1 cellular context compared by ENCODE assay signal in genomic region chr15:73156431-73157191, GRCh38.
TF ChIP-seq lines count a peak whose summit lies in the region.

No MANE protein-coding gene starts in this region.

TF ChIP-seq in GM23338, 12 proteins besides CTCF, POLR2A, EP300 and RAD21 (continued from another document):
- TF ChIP-seq, protein P1, sequence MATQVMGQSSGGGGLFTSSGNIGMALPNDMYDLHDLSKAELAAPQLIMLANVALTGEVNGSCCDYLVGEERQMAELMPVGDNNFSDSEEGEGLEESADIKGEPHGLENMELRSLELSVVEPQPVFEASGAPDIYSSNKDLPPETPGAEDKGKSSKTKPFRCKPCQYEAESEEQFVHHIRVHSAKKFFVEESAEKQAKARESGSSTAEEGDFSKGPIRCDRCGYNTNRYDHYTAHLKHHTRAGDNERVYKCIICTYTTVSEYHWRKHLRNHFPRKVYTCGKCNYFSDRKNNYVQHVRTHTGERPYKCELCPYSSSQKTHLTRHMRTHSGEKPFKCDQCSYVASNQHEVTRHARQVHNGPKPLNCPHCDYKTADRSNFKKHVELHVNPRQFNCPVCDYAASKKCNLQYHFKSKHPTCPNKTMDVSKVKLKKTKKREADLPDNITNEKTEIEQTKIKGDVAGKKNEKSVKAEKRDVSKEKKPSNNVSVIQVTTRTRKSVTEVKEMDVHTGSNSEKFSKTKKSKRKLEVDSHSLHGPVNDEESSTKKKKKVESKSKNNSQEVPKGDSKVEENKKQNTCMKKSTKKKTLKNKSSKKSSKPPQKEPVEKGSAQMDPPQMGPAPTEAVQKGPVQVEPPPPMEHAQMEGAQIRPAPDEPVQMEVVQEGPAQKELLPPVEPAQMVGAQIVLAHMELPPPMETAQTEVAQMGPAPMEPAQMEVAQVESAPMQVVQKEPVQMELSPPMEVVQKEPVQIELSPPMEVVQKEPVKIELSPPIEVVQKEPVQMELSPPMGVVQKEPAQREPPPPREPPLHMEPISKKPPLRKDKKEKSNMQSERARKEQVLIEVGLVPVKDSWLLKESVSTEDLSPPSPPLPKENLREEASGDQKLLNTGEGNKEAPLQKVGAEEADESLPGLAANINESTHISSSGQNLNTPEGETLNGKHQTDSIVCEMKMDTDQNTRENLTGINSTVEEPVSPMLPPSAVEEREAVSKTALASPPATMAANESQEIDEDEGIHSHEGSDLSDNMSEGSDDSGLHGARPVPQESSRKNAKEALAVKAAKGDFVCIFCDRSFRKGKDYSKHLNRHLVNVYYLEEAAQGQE (IDR thresholded peaks at IDR 0.05; ENCODE audit: unreplicated experiment), result no peak
- no peak for TF ChIP-seq POLR2AphosphoS5 (IDR thresholded peaks at IDR 0.05; ENCODE audit: low read depth)
- TF ChIP-seq CREB1 (CRISPR knock-in tag; IDR thresholded peaks at IDR 0.05; ENCODE audit: low read depth), result no peak
- TF ChIP-seq JUNB (IDR thresholded peaks at IDR 0.05; ENCODE audit: unreplicated experiment), result no peak
- no peak for TF ChIP-seq EZH2 (IDR thresholded peaks at IDR 0.05; ENCODE audit: low read depth, unreplicated experiment)
- no peak for TF ChIP-seq EZH2phosphoT487 (IDR thresholded peaks at IDR 0.05; ENCODE audit: unreplicated experiment)
- TF ChIP-seq, protein P2, sequence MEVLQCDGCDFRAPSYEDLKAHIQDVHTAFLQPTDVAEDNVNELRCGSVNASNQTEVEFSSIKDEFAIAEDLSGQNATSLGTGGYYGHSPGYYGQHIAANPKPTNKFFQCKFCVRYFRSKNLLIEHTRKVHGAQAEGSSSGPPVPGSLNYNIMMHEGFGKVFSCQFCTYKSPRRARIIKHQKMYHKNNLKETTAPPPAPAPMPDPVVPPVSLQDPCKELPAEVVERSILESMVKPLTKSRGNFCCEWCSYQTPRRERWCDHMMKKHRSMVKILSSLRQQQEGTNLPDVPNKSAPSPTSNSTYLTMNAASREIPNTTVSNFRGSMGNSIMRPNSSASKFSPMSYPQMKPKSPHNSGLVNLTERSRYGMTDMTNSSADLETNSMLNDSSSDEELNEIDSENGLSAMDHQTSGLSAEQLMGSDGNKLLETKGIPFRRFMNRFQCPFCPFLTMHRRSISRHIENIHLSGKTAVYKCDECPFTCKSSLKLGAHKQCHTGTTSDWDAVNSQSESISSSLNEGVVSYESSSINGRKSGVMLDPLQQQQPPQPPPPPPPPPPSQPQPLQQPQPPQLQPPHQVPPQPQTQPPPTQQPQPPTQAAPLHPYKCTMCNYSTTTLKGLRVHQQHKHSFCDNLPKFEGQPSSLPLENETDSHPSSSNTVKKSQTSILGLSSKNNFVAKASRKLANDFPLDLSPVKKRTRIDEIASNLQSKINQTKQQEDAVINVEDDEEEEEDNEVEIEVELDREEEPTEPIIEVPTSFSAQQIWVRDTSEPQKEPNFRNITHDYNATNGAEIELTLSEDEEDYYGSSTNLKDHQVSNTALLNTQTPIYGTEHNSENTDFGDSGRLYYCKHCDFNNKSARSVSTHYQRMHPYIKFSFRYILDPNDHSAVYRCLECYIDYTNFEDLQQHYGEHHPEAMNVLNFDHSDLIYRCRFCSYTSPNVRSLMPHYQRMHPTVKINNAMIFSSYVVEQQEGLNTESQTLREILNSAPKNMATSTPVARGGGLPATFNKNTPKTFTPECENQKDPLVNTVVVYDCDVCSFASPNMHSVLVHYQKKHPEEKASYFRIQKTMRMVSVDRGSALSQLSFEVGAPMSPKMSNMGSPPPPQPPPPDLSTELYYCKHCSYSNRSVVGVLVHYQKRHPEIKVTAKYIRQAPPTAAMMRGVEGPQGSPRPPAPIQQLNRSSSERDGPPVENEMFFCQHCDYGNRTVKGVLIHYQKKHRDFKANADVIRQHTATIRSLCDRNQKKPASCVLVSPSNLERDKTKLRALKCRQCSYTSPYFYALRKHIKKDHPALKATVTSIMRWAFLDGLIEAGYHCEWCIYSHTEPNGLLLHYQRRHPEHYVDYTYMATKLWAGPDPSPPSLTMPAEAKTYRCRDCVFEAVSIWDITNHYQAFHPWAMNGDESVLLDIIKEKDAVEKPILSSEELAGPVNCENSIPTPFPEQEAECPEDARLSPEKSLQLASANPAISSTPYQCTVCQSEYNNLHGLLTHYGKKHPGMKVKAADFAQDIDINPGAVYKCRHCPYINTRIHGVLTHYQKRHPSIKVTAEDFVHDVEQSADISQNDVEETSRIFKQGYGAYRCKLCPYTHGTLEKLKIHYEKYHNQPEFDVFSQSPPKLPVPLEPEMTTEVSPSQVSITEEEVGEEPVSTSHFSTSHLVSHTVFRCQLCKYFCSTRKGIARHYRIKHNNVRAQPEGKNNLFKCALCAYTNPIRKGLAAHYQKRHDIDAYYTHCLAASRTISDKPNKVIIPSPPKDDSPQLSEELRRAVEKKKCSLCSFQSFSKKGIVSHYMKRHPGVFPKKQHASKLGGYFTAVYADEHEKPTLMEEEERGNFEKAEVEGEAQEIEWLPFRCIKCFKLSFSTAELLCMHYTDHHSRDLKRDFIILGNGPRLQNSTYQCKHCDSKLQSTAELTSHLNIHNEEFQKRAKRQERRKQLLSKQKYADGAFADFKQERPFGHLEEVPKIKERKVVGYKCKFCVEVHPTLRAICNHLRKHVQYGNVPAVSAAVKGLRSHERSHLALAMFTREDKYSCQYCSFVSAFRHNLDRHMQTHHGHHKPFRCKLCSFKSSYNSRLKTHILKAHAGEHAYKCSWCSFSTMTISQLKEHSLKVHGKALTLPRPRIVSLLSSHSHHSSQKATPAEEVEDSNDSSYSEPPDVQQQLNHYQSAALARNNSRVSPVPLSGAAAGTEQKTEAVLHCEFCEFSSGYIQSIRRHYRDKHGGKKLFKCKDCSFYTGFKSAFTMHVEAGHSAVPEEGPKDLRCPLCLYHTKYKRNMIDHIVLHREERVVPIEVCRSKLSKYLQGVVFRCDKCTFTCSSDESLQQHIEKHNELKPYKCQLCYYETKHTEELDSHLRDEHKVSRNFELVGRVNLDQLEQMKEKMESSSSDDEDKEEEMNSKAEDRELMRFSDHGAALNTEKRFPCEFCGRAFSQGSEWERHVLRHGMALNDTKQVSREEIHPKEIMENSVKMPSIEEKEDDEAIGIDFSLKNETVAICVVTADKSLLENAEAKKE (CRISPR knock-in tag; IDR thresholded peaks at IDR 0.05), result no peak
